In the genomic region with DNA sequence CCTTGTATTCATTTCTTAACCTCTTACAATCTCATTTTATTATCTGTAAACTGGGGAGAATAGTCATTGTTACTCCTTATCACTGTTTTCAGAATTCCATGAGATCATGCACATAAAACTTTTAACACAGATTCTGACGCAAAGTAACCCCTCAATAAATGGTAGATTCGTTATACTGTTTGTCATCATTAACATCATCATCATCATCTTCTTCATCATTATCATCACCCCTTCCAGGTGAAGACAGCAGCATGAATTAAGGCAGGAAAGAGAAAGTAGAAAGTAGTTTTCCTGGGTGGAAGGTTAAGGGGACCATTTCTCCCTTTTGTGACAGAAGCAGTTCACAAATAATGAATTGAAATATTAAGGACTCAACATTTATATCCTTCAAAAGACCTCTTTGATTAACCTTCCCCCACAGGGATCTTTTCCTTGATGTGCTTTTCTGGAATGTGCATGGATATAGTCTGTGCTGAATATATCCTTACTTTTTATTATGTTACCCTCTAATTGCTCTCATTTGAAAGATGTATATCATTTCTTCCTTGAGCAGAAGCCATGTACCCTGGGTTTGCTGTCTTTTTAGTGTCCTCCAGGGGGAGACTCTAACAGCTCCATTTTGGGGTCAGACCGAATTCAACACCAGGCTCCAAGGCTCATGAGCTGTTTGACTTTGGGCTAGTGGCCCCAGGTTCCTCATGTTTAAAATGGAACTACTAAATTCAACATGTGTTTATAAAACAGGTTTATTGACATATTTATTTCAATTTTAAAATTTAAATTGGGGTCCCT, we compare ENCODE assay signal across 10 cellular contexts.
DNase-seq lines count a peak whose midpoint lies in the region; ATAC-seq, FAIRE-seq and TF ChIP-seq lines count a peak whose summit lies in the region.
"Had no signal": no experiment of that assay in that cellular context is flagged by ENCODE, and none has a peak within 500 bp of the region (broad histone marks: within the 10 kb centered on the region; RNA-seq: fewer than 3 reads in every experiment).

No MANE protein-coding gene starts in this region.

- no peak overlapping the region for H3K9ac ChIP-seq in GM12878 (ENCODE audit: control insufficient read depth, insufficient read depth, low read length)

- H3K4me1 Mint-ChIP-seq in stimulated activated naive B cell treated with anti-CD40 and anti-IgM and Interleukin-4, amounts not matched to agents 10 μg/mL and 1 μg/mL and 100 μg/mL, for 72 hours = no peaks in the 10 kb centered on the region
- H3K4me1 Mint-ChIP-seq in CD4-positive, alpha-beta T cell (ENCODE audit: low read depth) = no peaks in the 10 kb centered on the region

- no peaks in the 10 kb centered on the region for H3K4me1 ChIP-seq in GM12878 (ENCODE audit: control insufficient read depth, insufficient read depth, low read length)
- H3K4me1 ChIP-seq: testis had no signal

- no peak overlapping the region for H3K27ac Mint-ChIP-seq in stimulated activated naive B cell treated with anti-CD40 and anti-IgM and Interleukin-4, amounts not matched to agents 10 μg/mL and 1 μg/mL and 100 μg/mL, for 72 hours
- H3K27ac Mint-ChIP-seq in CD4-positive, alpha-beta T cell = no peak overlapping the region

- no TSS peak for BruUV-seq in GM12878 (replicated peaks; lab: Mats Ljungman, UMichigan)

- no peak overlapping the region for H3K4me3 ChIP-seq in GM12878
- H3K4me3 ChIP-seq: testis had no signal

- CTCF ChIA-PET in GM12878 (lab: Yijun Ruan, JAX) = interaction anchor here (1.1 kb wide), 1 partner anchor 304 kb away, joined by 3 read pairs; no protein-coding TSS in a partner anchor
- CTCF ChIA-PET in CD4-positive, alpha-beta T cell (lab: Charles Lee) = no interaction called here

- H4K20me1 ChIP-seq in GM12878 (ENCODE audit: control insufficient read depth, insufficient read depth) = no peaks in the 10 kb centered on the region

- 0 out of 2 replicates have a peak, but pooled peaks have one; percentile 9 for TF ChIP-seq RAD21 in GM12878 (IDR thresholded peaks at IDR 0.05; ENCODE audit: insufficient read depth, low read depth, low read length)

- TF ChIP-seq POLR2A in GM12878 (IDR thresholded peaks at IDR 0.05; ENCODE audit: low read depth, low read length) = no peak

- intact Hi-C loops in GM12878 (cut with micrococcal nuclease; ENCODE audit: unreplicated experiment) = no loop called here
- intact Hi-C loops in CD4-positive, alpha-beta T cell (cut with DNase I, micrococcal nuclease) = no loop called here

- no peaks in the 10 kb centered on the region for H3K27me3 ChIP-seq in GM12878 (replicated peaks in 1 of 2; ENCODE audit: control insufficient read depth in 2 of 2, insufficient read depth in 2 of 2, low read length in 1 of 2)
- no peaks in the 10 kb centered on the region for H3K27me3 ChIP-seq in CD4-positive, alpha-beta T cell (ENCODE audit: control insufficient read depth, insufficient read depth, low read length)
- H3K27me3 ChIP-seq: testis had no signal

- WGBS in GM12878 (ENCODE audit: insufficient coverage, insufficient replicate concordance, low lambda C conversion rate, missing lambda C conversion rate) = 15% methylated on average over 3 of the region's 3 CpGs

- SMC1A ChIA-PET in GM12878 (lab: Charles Lee; ENCODE audit: uncharacterized antibody, unreplicated experiment) = interaction anchor here (0.7 kb wide), 1 partner anchor 304 kb away, joined by 4 read pairs; no protein-coding TSS in a partner anchor

- RAD21 ChIA-PET in GM12878 (lab: Charles Lee; ENCODE audit: unreplicated experiment) = no interaction called here

- H3K9me3 ChIP-seq in GM12878 (replicated peaks; ENCODE audit: control insufficient read depth, insufficient read depth, low read length) = no peaks in the 10 kb centered on the region
- no peaks in the 10 kb centered on the region for H3K9me3 ChIP-seq in CD4-positive, alpha-beta T cell (ENCODE audit: control insufficient read depth, low read length)
- H3K9me3 ChIP-seq: testis had no signal

- no peak overlapping the region for H2AFZ ChIP-seq in GM12878 (ENCODE audit: control insufficient read depth, low read depth, low read length)

- POLR2A ChIA-PET in GM12878 (lab: Charles Lee) = no interaction called here
- POLR2A ChIA-PET in CD4-positive, alpha-beta T cell (lab: Charles Lee) = no interaction called here

- no peaks in the 10 kb centered on the region for H3K79me2 ChIP-seq in GM12878 (ENCODE audit: control insufficient read depth, insufficient read depth, low read length)

- H3K27me3 Mint-ChIP-seq in stimulated activated naive B cell treated with anti-CD40 and anti-IgM and Interleukin-4, amounts not matched to agents 10 μg/mL and 1 μg/mL and 100 μg/mL, for 72 hours = no peaks in the 10 kb centered on the region
- H3K27me3 Mint-ChIP-seq in CD4-positive, alpha-beta T cell = no peaks in the 10 kb centered on the region

- no peak overlapping the region for H3K27ac ChIP-seq in GM12878 (ENCODE audit: control insufficient read depth, insufficient read depth)
- no peak overlapping the region for H3K27ac ChIP-seq in CD4-positive, alpha-beta T cell (ENCODE audit: low read depth, low read length)
- H3K27ac ChIP-seq: testis had no signal

- H3K36me3 ChIP-seq in GM12878 (ENCODE audit: control insufficient read depth in 2 of 2, insufficient read depth in 2 of 2, low read length in 1 of 2) = no peaks in the 10 kb centered on the region

- no peak for TF ChIP-seq EP300 in GM12878 (IDR thresholded peaks at IDR 0.05; ENCODE audit: borderline replicate concordance in 1 of 2, control insufficient read depth in 1 of 2, low read depth in 2 of 2, low read length in 2 of 2)

- H3K4me2 ChIP-seq in GM12878 (ENCODE audit: control insufficient read depth, insufficient read depth) = no peak overlapping the region

- peak; percentile 71 for ATAC-seq in GM12878
- no peak for ATAC-seq in stimulated activated naive B cell treated with anti-CD40 and anti-IgM and Interleukin-4, amounts not matched to agents 10 μg/mL and 1 μg/mL and 100 μg/mL, for 72 hours (replicated peaks)
- no peak for ATAC-seq in CD4-positive, alpha-beta T cell (ENCODE audit: poor library complexity)

- DNase-seq in GM03348 (ENCODE audit: low spot score) = peak; percentile 19
- no peak for DNase-seq in GM12878 (ENCODE audit: low read depth, low spot score)
- DNase-seq in myocyte (ENCODE audit: low read depth) = peak; percentile 3
- no peak for DNase-seq in NCI-H1694 (lab: John Stamatoyannopoulos, UW)
- DNase-seq in stimulated activated naive B cell treated with anti-CD40 and anti-IgM and Interleukin-4, amounts not matched to agents 10 μg/mL and 1 μg/mL and 100 μg/mL, for 72 hours = no peak
- no peak for DNase-seq in CD4-positive, alpha-beta T cell
- no peak for DNase-seq in kidney glomerular epithelial cell (lab: John Stamatoyannopoulos, UW)
- DNase-seq: activated naive CD4-positive, alpha-beta T cell treated with anti-CD3 and anti-CD28 coated beads, Interleukin-2, amount 50 U/mL, for 16 hours; testis had no signal

- no peak overlapping the region for H3K4me3 Mint-ChIP-seq in stimulated activated naive B cell treated with anti-CD40 and anti-IgM and Interleukin-4, amounts not matched to agents 10 μg/mL and 1 μg/mL and 100 μg/mL, for 72 hours
- H3K4me3 Mint-ChIP-seq in CD4-positive, alpha-beta T cell = no peak overlapping the region

- no peak for FAIRE-seq in GM12878 (lab: Jason Lieb, UNC)

- no peaks in the 10 kb centered on the region for H3K36me3 Mint-ChIP-seq in stimulated activated naive B cell treated with anti-CD40 and anti-IgM and Interleukin-4, amounts not matched to agents 10 μg/mL and 1 μg/mL and 100 μg/mL, for 72 hours
- no peaks in the 10 kb centered on the region for H3K36me3 Mint-ChIP-seq in CD4-positive, alpha-beta T cell (ENCODE audit: low read depth)

- in situ Hi-C loops in GM12878 (cut with MboI) = no loop called here

- TF ChIP-seq CTCF in LNCAP (IDR thresholded peaks at IDR 0.05) (peak; percentile 46), GM12878 (IDR thresholded peaks at IDR 0.05 in 2 of 3, conservative IDR thresholded peaks at IDR 0.05 in 1 of 3; ENCODE audit: control insufficient read depth in 2 of 3, extremely low read depth in 1 of 3, insufficient read depth in 1 of 3, low read depth in 3 of 3, low read length in 3 of 3) (peak; percentile 4 to 44 (median 27); a peak in 3 of 6 replicates)
- no peak for TF ChIP-seq CTCF in CD4-positive, alpha-beta T cell (IDR thresholded peaks at IDR 0.05)

- H3K9me3 Mint-ChIP-seq in stimulated activated naive B cell treated with anti-CD40 and anti-IgM and Interleukin-4, amounts not matched to agents 10 μg/mL and 1 μg/mL and 100 μg/mL, for 72 hours = no peaks in the 10 kb centered on the region
- peaks cover 6% of the 10 kb centered on the region for H3K9me3 Mint-ChIP-seq in CD4-positive, alpha-beta T cell

TF ChIP-seq in GM12878, 131 proteins besides CTCF, POLR2A, EP300 and RAD21 (continues in another document):
- TF ChIP-seq YY1 (IDR thresholded peaks at IDR 0.05; ENCODE audit: low read depth, low read length) (0 out of 2 replicates have a peak, but pooled peaks have one; percentile 10), SKIL (IDR thresholded peaks at IDR 0.05; ENCODE audit: low read depth, poor library complexity, severe bottlenecking) (no peak), RB1 (IDR thresholded peaks at IDR 0.05; ENCODE audit: borderline replicate concordance) (no peak), ZNF384 (IDR thresholded peaks at IDR 0.05; ENCODE audit: borderline replicate concordance, low read depth, low read length) (no peak), PAX5 (IDR thresholded peaks at IDR 0.05; ENCODE audit: borderline replicate concordance, low read depth, low read length) (no peak)

Comparison
In these comparisons a context has a peak if more than half of its experiments do, and no peak if none do; other contexts are left out.
1. DNase-seq: peak in GM03348 (single experiment) and myocyte (single experiment); none in GM12878 (single experiment), NCI-H1694 (single experiment), stimulated activated naive B cell treated with anti-CD40 and anti-IgM and Interleukin-4, amounts not matched to agents 10 μg/mL and 1 μg/mL and 100 μg/mL, for 72 hours (single experiment), CD4-positive, alpha-beta T cell (0 of 10) and kidney glomerular epithelial cell (single experiment).